In the genomic region with DNA sequence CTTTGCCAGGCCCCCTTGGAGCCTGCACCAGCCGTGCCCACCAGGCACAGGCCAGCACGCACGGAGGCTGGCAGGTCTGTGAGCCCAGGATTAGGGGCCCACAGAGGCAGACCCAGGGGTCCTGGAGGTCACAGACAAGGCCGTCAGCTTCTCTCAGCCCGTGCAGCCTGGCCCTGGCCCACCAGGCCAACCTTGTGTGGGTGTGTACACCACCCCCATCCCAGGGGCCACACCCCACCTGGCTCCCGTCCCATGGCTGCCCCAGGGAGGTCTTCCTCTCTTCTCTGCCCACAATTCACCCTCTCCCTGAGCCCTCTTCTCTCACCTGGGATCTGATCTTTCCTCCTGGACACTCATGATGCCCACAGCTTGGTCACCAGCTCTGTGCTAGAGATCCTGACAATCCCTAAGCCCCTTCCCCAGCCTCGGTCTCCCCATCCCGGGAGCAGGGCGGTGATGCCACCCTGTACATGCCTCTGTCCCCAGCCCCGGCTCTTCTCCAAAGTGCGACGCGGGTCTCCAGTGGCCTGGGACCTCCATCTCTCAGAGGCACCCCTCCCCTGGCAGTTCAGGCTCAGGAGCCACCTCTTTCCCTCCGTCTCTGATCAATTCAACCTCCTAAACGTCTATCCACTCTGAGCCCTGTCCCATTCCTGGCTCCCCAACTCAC, we compare ENCODE assay signal across 30 cellular contexts. TPM values are rescaled to one million over a fixed set of nuclear protein-coding genes. Genes with fewer than 3 reads are reported as not detected.
DNase-seq lines count a peak whose midpoint lies in the region; ATAC-seq and TF ChIP-seq lines count a peak whose summit lies in the region.
"Had no signal": no experiment of that assay in that cellular context is flagged by ENCODE, and none has a peak within 500 bp of the region (broad histone marks: within the 10 kb centered on the region; RNA-seq: fewer than 3 reads in every experiment).

No MANE protein-coding gene starts in this region.

- no peak overlapping the region for H3K4me2 ChIP-seq in osteoblast (ENCODE audit: insufficient read depth, low read length)
- H3K4me2 ChIP-seq: smooth muscle cell had no signal

- ATAC-seq in Right ventricle myocardium inferior (no peak), heart left ventricle (no peak)
- ATAC-seq: activated CD4-positive, CD25-positive, alpha-beta regulatory T cell treated with anti-CD3 and anti-CD28 coated beads, Interleukin-2, amount 50 U/mL, for 24 hours; activated T-cell treated with anti-CD3 and anti-CD28 coated beads, Interleukin-2, amount 50 U/mL, for 72 hours; left lobe of liver; T-cell had no signal

- no peak overlapping the region for H3K4me3 ChIP-seq in heart left ventricle
- H3K4me3 ChIP-seq in osteoblast (ENCODE audit: insufficient read depth, low read length) = no peak overlapping the region
- H3K4me3 ChIP-seq: colonic mucosa, GM23248, SJCRH30, smooth muscle cell had no signal

- no peak for TF ChIP-seq CTCF in heart left ventricle (IDR thresholded peaks at IDR 0.05)
- TF ChIP-seq CTCF in osteoblast (IDR thresholded peaks at IDR 0.05; ENCODE audit: extremely low read depth, low read depth, low read length) = no peak

- H4K20me1 ChIP-seq in osteoblast (ENCODE audit: insufficient read depth, low read length) = no peaks in the 10 kb centered on the region

- H3K9me3 ChIP-seq in heart left ventricle = peaks cover 0 to 7% (median 0%) of the 10 kb centered on the region in 12 donors
- no peaks in the 10 kb centered on the region for H3K9me3 ChIP-seq in osteoblast (ENCODE audit: low read depth, low read length)
- H3K9me3 ChIP-seq: colonic mucosa had no signal

- H3K4me1 ChIP-seq in heart left ventricle = peaks cover 7 to 29% (median 22%) of the 10 kb centered on the region in 12 donors
- H3K4me1 ChIP-seq in osteoblast (ENCODE audit: insufficient read depth, low read length) = peaks cover 18% of the 10 kb centered on the region

- H2AFZ ChIP-seq in osteoblast (ENCODE audit: low read length) = no peak overlapping the region
- H2AFZ ChIP-seq: GM23248 had no signal

- 88 to 91% (median 89%) methylated on average over 12 to 15 of the region's 15 CpGs for WGBS in heart left ventricle, 4 donors

- no peaks in the 10 kb centered on the region for H3K36me3 ChIP-seq in heart left ventricle
- H3K36me3 ChIP-seq in osteoblast (ENCODE audit: insufficient read depth, low read length) = no peaks in the 10 kb centered on the region
- H3K36me3 ChIP-seq: colonic mucosa, SJCRH30 had no signal

- no peak for TF ChIP-seq POLR2A in heart left ventricle (IDR thresholded peaks at IDR 0.05)

- H3K27me3 ChIP-seq in heart left ventricle (no peaks in the 10 kb centered on the region), osteoblast (ENCODE audit: insufficient read depth, low read length) (no peaks in the 10 kb centered on the region)
- H3K27me3 ChIP-seq: colonic mucosa, SJCRH30 had no signal

- H3K9me3 Mint-ChIP-seq in activated T-helper 2 cell treated with anti-CD3 and anti-CD28 coated beads, Interferon-gamma antibody, Interleukin-2, Interleukin-4, amounts not matched to agents 10 μg/mL and 5 μg/mL and 100 μg/mL, durations not matched to agents 14 hours and 24 hours and 36 hours = no peaks in the 10 kb centered on the region
- H3K9me3 Mint-ChIP-seq: stimulated activated naive CD8-positive, alpha-beta T cell treated with anti-CD3 and anti-CD28 coated beads, Interleukin-15, Interleukin-2, amounts not matched to agents 100 ng/mL and 50 ng/mL, for 24 hours had no signal

- H3K27ac ChIP-seq in heart left ventricle (no peak overlapping the region), osteoblast (ENCODE audit: low read depth, low read length) (no peak overlapping the region)
- H3K27ac ChIP-seq: colonic mucosa, GM23248, SJCRH30 had no signal

- H3K4me1 Mint-ChIP-seq in activated T-helper 2 cell treated with anti-CD3 and anti-CD28 coated beads, Interferon-gamma antibody, Interleukin-2, Interleukin-4, amounts not matched to agents 10 μg/mL and 5 μg/mL and 100 μg/mL, durations not matched to agents 14 hours and 24 hours and 36 hours (ENCODE audit: low read depth) = peaks cover 7% of the 10 kb centered on the region

- DNase-seq in Right ventricle myocardium inferior (ENCODE audit: missing footprints) (peak; percentile 70), heart left ventricle (no peak), osteoblast (ENCODE audit: insufficient read length, low spot score, missing footprints) (peak; percentile 58), ureter (ENCODE audit: low spot score) (peak; percentile 35), D341Med (ENCODE audit: low spot score) (no peak), pons (ENCODE audit: low spot score) (no peak)
- DNase-seq in activated T-helper 2 cell treated with anti-CD3 and anti-CD28 coated beads, Interferon-gamma antibody, Interleukin-2, Interleukin-4, amounts not matched to agents 10 μg/mL and 5 μg/mL and 100 μg/mL, durations not matched to agents 14 hours and 24 hours and 36 hours (ENCODE audit: low spot score) = no peak
- DNase-seq: ACHN; activated CD4-positive, alpha-beta memory T cell treated with anti-CD3 and anti-CD28 coated beads for 36 hours; activated naive CD8-positive, alpha-beta T cell treated with anti-CD3 and anti-CD28 coated beads for 36 hours; activated T-cell treated with anti-CD3 and anti-CD28 coated beads, Interleukin-2, amount 50 U/mL, for 72 hours; colonic mucosa; effector CD8-positive, alpha-beta T cell; EL; GM23248; HFFc6; IMR-90; NCI-H1694; occipital lobe; SJCRH30; stimulated activated CD4-positive, alpha-beta T cell treated with anti-CD3 and anti-CD28 coated beads, Interleukin-1b, Interleukin-23, amount 100 ng/mL, for 48 hours; T-cell had no signal

- no peaks in the 10 kb centered on the region for H3K36me3 Mint-ChIP-seq in activated T-helper 2 cell treated with anti-CD3 and anti-CD28 coated beads, Interferon-gamma antibody, Interleukin-2, Interleukin-4, amounts not matched to agents 10 μg/mL and 5 μg/mL and 100 μg/mL, durations not matched to agents 14 hours and 24 hours and 36 hours (ENCODE audit: low read depth)
- H3K36me3 Mint-ChIP-seq: activated CD4-positive, alpha-beta memory T cell treated with anti-CD3 and anti-CD28 coated beads for 36 hours; activated naive CD8-positive, alpha-beta T cell treated with anti-CD3 and anti-CD28 coated beads for 36 hours had no signal

- peaks cover 5% of the 10 kb centered on the region for H3K27me3 Mint-ChIP-seq in activated T-helper 2 cell treated with anti-CD3 and anti-CD28 coated beads, Interferon-gamma antibody, Interleukin-2, Interleukin-4, amounts not matched to agents 10 μg/mL and 5 μg/mL and 100 μg/mL, durations not matched to agents 14 hours and 24 hours and 36 hours (ENCODE audit: low read depth)
- H3K27me3 Mint-ChIP-seq: activated naive CD8-positive, alpha-beta T cell treated with anti-CD3 and anti-CD28 coated beads for 36 hours had no signal

- no peaks in the 10 kb centered on the region for H3K79me2 ChIP-seq in osteoblast (ENCODE audit: insufficient read depth, low read length)

- no peak overlapping the region for H3K4me3 Mint-ChIP-seq in activated T-helper 2 cell treated with anti-CD3 and anti-CD28 coated beads, Interferon-gamma antibody, Interleukin-2, Interleukin-4, amounts not matched to agents 10 μg/mL and 5 μg/mL and 100 μg/mL, durations not matched to agents 14 hours and 24 hours and 36 hours (ENCODE audit: low read depth)
- H3K4me3 Mint-ChIP-seq: activated CD4-positive, alpha-beta memory T cell treated with anti-CD3 and anti-CD28 coated beads for 36 hours; activated naive CD8-positive, alpha-beta T cell treated with anti-CD3 and anti-CD28 coated beads for 36 hours; HFFc6; stimulated activated naive CD8-positive, alpha-beta T cell treated with anti-CD3 and anti-CD28 coated beads, Interleukin-15, Interleukin-2, amounts not matched to agents 100 ng/mL and 50 ng/mL, for 24 hours had no signal

- peak overlapping the region; percentile 31 for H3K27ac Mint-ChIP-seq in activated T-helper 2 cell treated with anti-CD3 and anti-CD28 coated beads, Interferon-gamma antibody, Interleukin-2, Interleukin-4, amounts not matched to agents 10 μg/mL and 5 μg/mL and 100 μg/mL, durations not matched to agents 14 hours and 24 hours and 36 hours
- H3K27ac Mint-ChIP-seq: activated CD4-positive, alpha-beta memory T cell treated with anti-CD3 and anti-CD28 coated beads for 36 hours; activated naive CD8-positive, alpha-beta T cell treated with anti-CD3 and anti-CD28 coated beads for 36 hours; activated T-cell treated with anti-CD3 and anti-CD28 coated beads, Interleukin-2, amount 50 U/mL, for 72 hours; B cell; HFFc6; stimulated activated naive CD8-positive, alpha-beta T cell treated with anti-CD3 and anti-CD28 coated beads, Interleukin-15, Interleukin-2, amounts not matched to agents 100 ng/mL and 50 ng/mL, for 24 hours; T-cell had no signal

- intact Hi-C loops in Right ventricle myocardium inferior (cut with DNase I) (loop anchor here (10.0 kb wide), 1 partner anchor 378 kb away; the partner anchor contains the start of gene CRIP2), heart left ventricle (cut with DNase I) (loop anchor here in 7 of 10 donors (5.0 to 10.0 kb wide), 5 partner anchors 56 to 428 kb away; partner anchors contain the start of genes JAG2 (in 2 of the 7) and TMEM121 (in 2 of the 7))
- intact Hi-C loops in activated T-helper 2 cell treated with anti-CD3 and anti-CD28 coated beads, Interferon-gamma antibody, Interleukin-2, Interleukin-4, amounts not matched to agents 10 μg/mL and 5 μg/mL and 100 μg/mL, durations not matched to agents 14 hours and 24 hours and 36 hours (cut with micrococcal nuclease) = no loop called here

RNA-seq across cellular contexts. Expression of gene GPR132, which starts 31.1 kb away (rescaled TPM):
- total RNA-seq in Right ventricle myocardium inferior (0.89 TPM), heart left ventricle (1 to 10 TPM in 3 of 9 donors, under 1 TPM in 6; 0.27 to 5.3 (median 0.77) TPM), osteoblast (under 0.01 TPM in 2 replicates), ureter (1.5 TPM)
- polyA plus RNA-seq in heart left ventricle = under 1 TPM; 0.50 to 0.51 TPM
- 27.1 and 29.8 TPM in 2 replicates for total RNA-seq in activated T-helper 2 cell treated with anti-CD3 and anti-CD28 coated beads, Interferon-gamma antibody, Interleukin-2, Interleukin-4, amounts not matched to agents 10 μg/mL and 5 μg/mL and 100 μg/mL, durations not matched to agents 14 hours and 24 hours and 36 hours
- total RNA-seq: bronchial epithelial cell, GM23248, myocyte, NCI-H460 had no signal
- polyA plus RNA-seq: GM23248 had no signal

Comparison
In these comparisons a context has a peak if more than half of its experiments do, and no peak if none do; other contexts are left out.
1. DNase-seq: peak in Right ventricle myocardium inferior (single experiment), osteoblast (single experiment) and ureter (single experiment); none in heart left ventricle (0 of 5), activated T-helper 2 cell treated with anti-CD3 and anti-CD28 coated beads, Interferon-gamma antibody, Interleukin-2, Interleukin-4, amounts not matched to agents 10 μg/mL and 5 μg/mL and 100 μg/mL, durations not matched to agents 14 hours and 24 hours and 36 hours (single experiment), D341Med (single experiment) and pons (single experiment).